8 cellular contexts compared by ENCODE assay signal in genomic region chr5:134221690-134222089, GRCh38. TPM values are rescaled to one million over a fixed set of nuclear protein-coding genes. Genes with fewer than 3 reads are reported as not detected.
DNase-seq lines count a peak whose midpoint lies in the region; ATAC-seq and TF ChIP-seq lines count a peak whose summit lies in the region.
"Not testable (repeated sequence)": the region's sequence is repeated elsewhere in the genome, so short reads cannot be mapped to it uniquely, and the experiment has no call there.

No MANE protein-coding gene starts in this region.

- H3K9me3 Mint-ChIP-seq in CD4-positive, alpha-beta T cell; HFFc6; activated T-helper 1 cell treated with anti-CD3 and anti-CD28 coated beads, Interleukin-12 subunit alpha, Interleukin-12 subunit beta, Interleukin-2, Interleukin-4 antibody, amounts not matched to agents 30 ng/mL and 10 ng/mL and 1 ng/mL, durations not matched to agents 14 hours and 24 hours and 36 hours; natural killer cell treated with Interleukin-12 subunit alpha and Interleukin-12 subunit beta and Interleukin-15 and Interleukin-18, amount 100 ng/mL, for 72 hours; stimulated activated memory B cell treated with anti-CD40 and anti-IgM and Interleukin-4, amounts not matched to agents 10 μg/mL and 1 μg/mL and 100 μg/mL, for 72 hours: not testable (repeated sequence)

- peak overlapping the region; percentile 77 for H3K4me2 ChIP-seq in hepatocyte

- H3K36me3 Mint-ChIP-seq in CD4-positive, alpha-beta T cell (ENCODE audit: low read depth), result peaks cover 86% of the 10 kb centered on the region
- H3K36me3 Mint-ChIP-seq in HFFc6 (ENCODE audit: low read depth), result peaks cover 31% of the 10 kb centered on the region
- H3K36me3 Mint-ChIP-seq in T-helper 17 cell (ENCODE audit: low read depth), result not testable (repeated sequence)
- H3K36me3 Mint-ChIP-seq in activated T-helper 1 cell treated with anti-CD3 and anti-CD28 coated beads, Interleukin-12 subunit alpha, Interleukin-12 subunit beta, Interleukin-2, Interleukin-4 antibody, amounts not matched to agents 30 ng/mL and 10 ng/mL and 1 ng/mL, durations not matched to agents 14 hours and 24 hours and 36 hours (ENCODE audit: low read depth), result peaks cover 38% of the 10 kb centered on the region
- H3K36me3 Mint-ChIP-seq in natural killer cell treated with Interleukin-12 subunit alpha and Interleukin-12 subunit beta and Interleukin-15 and Interleukin-18, amount 100 ng/mL, for 72 hours, result peaks cover 24% of the 10 kb centered on the region
- H3K36me3 Mint-ChIP-seq in stimulated activated memory B cell treated with anti-CD40 and anti-IgM and Interleukin-4, amounts not matched to agents 10 μg/mL and 1 μg/mL and 100 μg/mL, for 72 hours, result peaks cover 33% of the 10 kb centered on the region

- H3K27me3 ChIP-seq in CD4-positive, alpha-beta T cell (ENCODE audit: control insufficient read depth, insufficient read depth, low read length); breast epithelium; hepatocyte: not testable (repeated sequence)

- H3K36me3 ChIP-seq in breast epithelium; hepatocyte (replicated peaks; ENCODE audit: insufficient read depth, low read depth): not testable (repeated sequence)

- H3K4me1 Mint-ChIP-seq in CD4-positive, alpha-beta T cell (ENCODE audit: low read depth), result peaks cover 95% of the 10 kb centered on the region
- peaks cover 59% of the 10 kb centered on the region for H3K4me1 Mint-ChIP-seq in HFFc6 (ENCODE audit: low read depth)
- H3K4me1 Mint-ChIP-seq in T-helper 17 cell, result peaks cover 50% of the 10 kb centered on the region
- H3K4me1 Mint-ChIP-seq in activated T-helper 1 cell treated with anti-CD3 and anti-CD28 coated beads, Interleukin-12 subunit alpha, Interleukin-12 subunit beta, Interleukin-2, Interleukin-4 antibody, amounts not matched to agents 30 ng/mL and 10 ng/mL and 1 ng/mL, durations not matched to agents 14 hours and 24 hours and 36 hours (ENCODE audit: low read depth), result peaks cover 66% of the 10 kb centered on the region
- H3K4me1 Mint-ChIP-seq in natural killer cell treated with Interleukin-12 subunit alpha and Interleukin-12 subunit beta and Interleukin-15 and Interleukin-18, amount 100 ng/mL, for 72 hours (ENCODE audit: low read depth in 2 of 2), result peaks cover 55 to 70% of the 10 kb centered on the region in 2 donors
- peaks cover 83% of the 10 kb centered on the region for H3K4me1 Mint-ChIP-seq in stimulated activated memory B cell treated with anti-CD40 and anti-IgM and Interleukin-4, amounts not matched to agents 10 μg/mL and 1 μg/mL and 100 μg/mL, for 72 hours

- not testable (repeated sequence) for H3K9me3 ChIP-seq in CD4-positive, alpha-beta T cell (ENCODE audit: control insufficient read depth, low read length); T-helper 17 cell (ENCODE audit: control insufficient read depth, low read length, poor library complexity, severe bottlenecking); breast epithelium; hepatocyte (ENCODE audit: low read depth)

- not testable (repeated sequence) for H3K4me1 ChIP-seq in breast epithelium
- peaks cover 24% of the 10 kb centered on the region for H3K4me1 ChIP-seq in hepatocyte (ENCODE audit: insufficient read depth)

- H3K9me2 ChIP-seq in hepatocyte (replicated peaks; ENCODE audit: insufficient read depth), result not testable (repeated sequence)

- not testable (repeated sequence) for DNase-seq in CD4-positive, alpha-beta T cell; HFFc6; T-helper 17 cell; activated T-helper 1 cell treated with anti-CD3 and anti-CD28 coated beads, Interleukin-12 subunit alpha, Interleukin-12 subunit beta, Interleukin-2, Interleukin-4 antibody, amounts not matched to agents 30 ng/mL and 10 ng/mL and 1 ng/mL, durations not matched to agents 14 hours and 24 hours and 36 hours (ENCODE audit: low spot score); breast epithelium (ENCODE audit: low spot score in 2 of 2); hepatocyte (ENCODE audit: low spot score); natural killer cell treated with Interleukin-12 subunit alpha and Interleukin-12 subunit beta and Interleukin-15 and Interleukin-18, amount 100 ng/mL, for 72 hours (ENCODE audit: low spot score)

- TF ChIP-seq POLR2A in breast epithelium (IDR thresholded peaks at IDR 0.05), result not testable (repeated sequence)

- POLR2A ChIA-PET in CD4-positive, alpha-beta T cell (lab: Charles Lee), result interaction anchor here (0.7 to 1.0 kb wide), 2 partner anchors 14 to 18 kb away, joined by 3 read pairs; no protein-coding TSS in a partner anchor

- peak overlapping the region; percentile 8 for H3K27ac Mint-ChIP-seq in CD4-positive, alpha-beta T cell
- H3K27ac Mint-ChIP-seq in HFFc6 (peak overlapping the region; percentile 56), T-helper 17 cell (peak overlapping the region; percentile 70)
- H3K27ac Mint-ChIP-seq in activated T-helper 1 cell treated with anti-CD3 and anti-CD28 coated beads, Interleukin-12 subunit alpha, Interleukin-12 subunit beta, Interleukin-2, Interleukin-4 antibody, amounts not matched to agents 30 ng/mL and 10 ng/mL and 1 ng/mL, durations not matched to agents 14 hours and 24 hours and 36 hours, result peak overlapping the region; percentile 40
- peak overlapping the region; percentile 42 to 88 for H3K27ac Mint-ChIP-seq in natural killer cell treated with Interleukin-12 subunit alpha and Interleukin-12 subunit beta and Interleukin-15 and Interleukin-18, amount 100 ng/mL, for 72 hours
- H3K27ac Mint-ChIP-seq in stimulated activated memory B cell treated with anti-CD40 and anti-IgM and Interleukin-4, amounts not matched to agents 10 μg/mL and 1 μg/mL and 100 μg/mL, for 72 hours, result peak overlapping the region; percentile 84

- H3K4me3 ChIP-seq in breast epithelium, result peak overlapping the region in 1 of 3 donors; percentile 8
- not testable (repeated sequence) for H3K4me3 ChIP-seq in hepatocyte

- TF ChIP-seq CTCF in CD4-positive, alpha-beta T cell (IDR thresholded peaks at IDR 0.05); HFFc6 (IDR thresholded peaks at IDR 0.05); breast epithelium (IDR thresholded peaks at IDR 0.05); hepatocyte (IDR thresholded peaks at IDR 0.05; ENCODE audit: poor library complexity): not testable (repeated sequence)

- intact Hi-C loops in CD4-positive, alpha-beta T cell (cut with DNase I, micrococcal nuclease), result loop anchor here in 1 of 2 experiments (10.0 kb wide), 3 partner anchors 193 to 1727 kb away; partner anchors contain the start of genes C5orf24, CDKN2AIPNL and IRF1
- intact Hi-C loops in activated T-helper 1 cell treated with anti-CD3 and anti-CD28 coated beads, Interleukin-12 subunit alpha, Interleukin-12 subunit beta, Interleukin-2, Interleukin-4 antibody, amounts not matched to agents 30 ng/mL and 10 ng/mL and 1 ng/mL, durations not matched to agents 14 hours and 24 hours and 36 hours (cut with micrococcal nuclease), result loop anchor here (10.0 kb wide), 2 partner anchors 653 to 683 kb away; partner anchors contain the start of genes PCBD2 and TXNDC15
- intact Hi-C loops in breast epithelium (cut with DNase I; ENCODE audit: low total_unique reads), result not testable (repeated sequence)

- H3K4me3 Mint-ChIP-seq in CD4-positive, alpha-beta T cell, result peak overlapping the region; percentile 73
- H3K4me3 Mint-ChIP-seq in HFFc6 (peak overlapping the region; percentile 88), T-helper 17 cell (peak overlapping the region; percentile 66)
- not testable (repeated sequence) for H3K4me3 Mint-ChIP-seq in activated T-helper 1 cell treated with anti-CD3 and anti-CD28 coated beads, Interleukin-12 subunit alpha, Interleukin-12 subunit beta, Interleukin-2, Interleukin-4 antibody, amounts not matched to agents 30 ng/mL and 10 ng/mL and 1 ng/mL, durations not matched to agents 14 hours and 24 hours and 36 hours
- peak overlapping the region; percentile 82 for H3K4me3 Mint-ChIP-seq in natural killer cell treated with Interleukin-12 subunit alpha and Interleukin-12 subunit beta and Interleukin-15 and Interleukin-18, amount 100 ng/mL, for 72 hours
- peak overlapping the region; percentile 64 for H3K4me3 Mint-ChIP-seq in stimulated activated memory B cell treated with anti-CD40 and anti-IgM and Interleukin-4, amounts not matched to agents 10 μg/mL and 1 μg/mL and 100 μg/mL, for 72 hours

- not testable (repeated sequence) for H3K27me3 Mint-ChIP-seq in CD4-positive, alpha-beta T cell; HFFc6 (ENCODE audit: insufficient read depth); T-helper 17 cell; activated T-helper 1 cell treated with anti-CD3 and anti-CD28 coated beads, Interleukin-12 subunit alpha, Interleukin-12 subunit beta, Interleukin-2, Interleukin-4 antibody, amounts not matched to agents 30 ng/mL and 10 ng/mL and 1 ng/mL, durations not matched to agents 14 hours and 24 hours and 36 hours (ENCODE audit: insufficient read depth); natural killer cell treated with Interleukin-12 subunit alpha and Interleukin-12 subunit beta and Interleukin-15 and Interleukin-18, amount 100 ng/mL, for 72 hours; stimulated activated memory B cell treated with anti-CD40 and anti-IgM and Interleukin-4, amounts not matched to agents 10 μg/mL and 1 μg/mL and 100 μg/mL, for 72 hours

- not testable (repeated sequence) for ATAC-seq in CD4-positive, alpha-beta T cell (ENCODE audit: poor library complexity); T-helper 17 cell; natural killer cell treated with Interleukin-12 subunit alpha and Interleukin-12 subunit beta and Interleukin-15 and Interleukin-18, amount 100 ng/mL, for 72 hours; stimulated activated memory B cell treated with anti-CD40 and anti-IgM and Interleukin-4, amounts not matched to agents 10 μg/mL and 1 μg/mL and 100 μg/mL, for 72 hours

- H3K79me2 ChIP-seq in hepatocyte, result peaks cover 91% of the 10 kb centered on the region

- CTCF ChIA-PET in CD4-positive, alpha-beta T cell (lab: Charles Lee), result interaction anchor here (0.6 kb wide), 1 partner anchor 495 kb away, joined by 3 read pairs; no protein-coding TSS in a partner anchor

- H2AFZ ChIP-seq in hepatocyte, result not testable (repeated sequence)

- peaks cover 85% of the 10 kb centered on the region for H4K20me1 ChIP-seq in hepatocyte (ENCODE audit: insufficient read depth, poor library complexity, severe bottlenecking)

- not testable (repeated sequence) for H3K27ac ChIP-seq in CD4-positive, alpha-beta T cell (ENCODE audit: low read depth, low read length); hepatocyte
- peak overlapping the region; percentile 6 to 100 for H3K27ac ChIP-seq in breast epithelium

- 96% methylated on average over 5 of the region's 5 CpGs for WGBS in hepatocyte (ENCODE audit: low lambda C conversion rate, missing lambda C conversion rate)

RNA-seq across cellular contexts. Expression of gene PPP2CA, which starts 4.2 kb away (rescaled TPM):
- 100 to 1,000 TPM; 188 to 195 TPM for total RNA-seq in CD4-positive, alpha-beta T cell
- 100 to 1,000 TPM; 153 to 172 (median 156) TPM for total RNA-seq in HFFc6 (2021; fragmentation: NEBNext Ultra II Directional; extraction: Animal tissue kit (Norgen Biotek cat#: 25700))
- 100 to 1,000 TPM; 233 to 239 TPM for total RNA-seq in T-helper 17 cell
- total RNA-seq in activated T-helper 1 cell treated with anti-CD3 and anti-CD28 coated beads, Interleukin-12 subunit alpha, Interleukin-12 subunit beta, Interleukin-2, Interleukin-4 antibody, amounts not matched to agents 30 ng/mL and 10 ng/mL and 1 ng/mL, durations not matched to agents 14 hours and 24 hours and 36 hours, result 181 and 183 TPM in 2 replicates
- total RNA-seq in breast epithelium, result 100 to 1,000 TPM; 101 to 152 (median 121) TPM
- total RNA-seq in hepatocyte, result 186 and 195 TPM in 2 replicates
- 232 and 249 TPM in 2 replicates for polyA plus RNA-seq in hepatocyte
- total RNA-seq in natural killer cell treated with Interleukin-12 subunit alpha and Interleukin-12 subunit beta and Interleukin-15 and Interleukin-18, amount 100 ng/mL, for 72 hours, result 100 to 1,000 TPM; 126 to 185 TPM

RNA-seq across cellular contexts. Expression of gene SKP1, which starts 44.9 kb away (rescaled TPM):
- 100 to 1,000 TPM; 303 to 314 TPM for total RNA-seq in CD4-positive, alpha-beta T cell
- 100 to 1,000 TPM; 419 to 474 (median 442) TPM for total RNA-seq in HFFc6 (2021; fragmentation: NEBNext Ultra II Directional; extraction: Animal tissue kit (Norgen Biotek cat#: 25700))
- total RNA-seq in T-helper 17 cell (100 to 1,000 TPM; 284 to 339 TPM), breast epithelium (100 to 1,000 TPM; 158 to 291 (median 259) TPM), hepatocyte (500 and 543 TPM in 2 replicates)
- total RNA-seq in activated T-helper 1 cell treated with anti-CD3 and anti-CD28 coated beads, Interleukin-12 subunit alpha, Interleukin-12 subunit beta, Interleukin-2, Interleukin-4 antibody, amounts not matched to agents 30 ng/mL and 10 ng/mL and 1 ng/mL, durations not matched to agents 14 hours and 24 hours and 36 hours, result 259 and 265 TPM in 2 replicates
- polyA plus RNA-seq in hepatocyte, result 719 and 723 TPM in 2 replicates
- 100 to 1,000 TPM; 162 to 210 TPM for total RNA-seq in natural killer cell treated with Interleukin-12 subunit alpha and Interleukin-12 subunit beta and Interleukin-15 and Interleukin-18, amount 100 ng/mL, for 72 hours

Comparison
In these comparisons a context has a peak if more than half of its experiments do, and no peak if none do; other contexts are left out.
1. H3K27ac Mint-ChIP-seq: peak in every context shown above with its lines; median percentile 84 in stimulated activated memory B cell treated with anti-CD40 and anti-IgM and Interleukin-4, amounts not matched to agents 10 μg/mL and 1 μg/mL and 100 μg/mL, for 72 hours; 70 in T-helper 17 cell; 65 in natural killer cell treated with Interleukin-12 subunit alpha and Interleukin-12 subunit beta and Interleukin-15 and Interleukin-18, amount 100 ng/mL, for 72 hours; 56 in HFFc6; 40 in activated T-helper 1 cell treated with anti-CD3 and anti-CD28 coated beads, Interleukin-12 subunit alpha, Interleukin-12 subunit beta, Interleukin-2, Interleukin-4 antibody, amounts not matched to agents 30 ng/mL and 10 ng/mL and 1 ng/mL, durations not matched to agents 14 hours and 24 hours and 36 hours; 8 in CD4-positive, alpha-beta T cell.